Comparison of ENCODE assay signal across 9 cellular contexts in genomic region chr2:27717070-27717453, GRCh38. TPM values are rescaled to one million over a fixed set of nuclear protein-coding genes. Genes with fewer than 3 reads are reported as not detected.
DNase-seq lines count a peak whose midpoint lies in the region; ATAC-seq and TF ChIP-seq lines count a peak whose summit lies in the region.
"Had no signal": no experiment of that assay in that cellular context is flagged by ENCODE, and none has a peak within 500 bp of the region (broad histone marks: within the 10 kb centered on the region; RNA-seq: fewer than 3 reads in every experiment).

No MANE protein-coding gene starts in this region.

- no peak for TF ChIP-seq POLR2A in sigmoid colon (IDR thresholded peaks at IDR 0.05)

- no peak for TF ChIP-seq EP300 in sigmoid colon (IDR thresholded peaks at IDR 0.05)

- WGBS in sigmoid colon, 2 donors = 71 to 87% methylated on average over 8 of the region's 8 CpGs

- peaks cover 0 to 18% (median 15%) of the 10 kb centered on the region in 4 donors for H3K4me1 ChIP-seq in sigmoid colon

- TF ChIP-seq CTCF in GM10248 (IDR thresholded peaks at IDR 0.05; ENCODE audit: control extremely low read depth, extremely low read depth, low read depth, missing control alignments) (no peak), RWPE1 (conservative IDR thresholded peaks at IDR 0.05; ENCODE audit: low read depth) (no peak), sigmoid colon (IDR thresholded peaks at IDR 0.05) (no peak)

- intact Hi-C loops in sigmoid colon (cut with DNase I) = no loop called here

- H3K27ac ChIP-seq in RWPE1 = peak overlapping the region; percentile 60
- peak overlapping the region in 3 of 4 donors; percentile 64 to 80 (median 68) for H3K27ac ChIP-seq in sigmoid colon
- H3K27ac ChIP-seq: upper lobe of right lung had no signal

- no peak overlapping the region for H3K4me3 ChIP-seq in sigmoid colon
- H3K4me3 ChIP-seq: upper lobe of right lung had no signal

- H3K36me3 ChIP-seq in sigmoid colon = no peaks in the 10 kb centered on the region
- H3K36me3 ChIP-seq: upper lobe of right lung had no signal

- peak; percentile 32 for DNase-seq in GM10248 (ENCODE audit: extremely low spot score)
- DNase-seq in RWPE1 (ENCODE audit: low spot score) = peak; percentile 71
- peak; percentile 25 for DNase-seq in fibroblast of gingiva (ENCODE audit: low read depth)
- no peak for DNase-seq in sigmoid colon
- DNase-seq in NCI-H187 (lab: John Stamatoyannopoulos, UW) = no peak
- DNase-seq: Karpas-422, upper lobe of right lung had no signal

- no peaks in the 10 kb centered on the region for H3K27me3 ChIP-seq in sigmoid colon
- H3K27me3 ChIP-seq: upper lobe of right lung had no signal

- POLR2A ChIA-PET in GM10248 (lab: Yijun Ruan, JAX) (no interaction called here), RWPE1 (lab: Yijun Ruan, JAX; ENCODE audit: low non-redundant PET) (interaction anchor here (0.6 kb wide), 1 partner anchor 720 kb away, joined by 3 read pairs; no protein-coding TSS in a partner anchor)

- H3K9me3 ChIP-seq in sigmoid colon = no peaks in the 10 kb centered on the region
- H3K9me3 ChIP-seq: upper lobe of right lung had no signal

- CTCF ChIA-PET in GM10248 (lab: Yijun Ruan, JAX) = interaction anchor here (1.0 to 1.8 kb wide), 5 partner anchors 8 to 37 kb away, joined by 3 to 8 read pairs (median 4); no protein-coding TSS in a partner anchor
- CTCF ChIA-PET in RWPE1 (lab: Yijun Ruan, JAX) = interaction anchor here (0.7 to 2.1 kb wide), 3 partner anchors 11 to 44 kb away, joined by 3 to 12 read pairs (median 5); no protein-coding TSS in a partner anchor

- ATAC-seq in GM19328 (IDR thresholded peaks at IDR 0.05; ENCODE audit: unreplicated experiment) (no peak), HG03354 (IDR thresholded peaks at IDR 0.05; ENCODE audit: poor library complexity, severe bottlenecking, unreplicated experiment) (no peak)
- ATAC-seq: upper lobe of right lung had no signal

RNA-seq across cellular contexts. Expression of gene SLC4A1AP, which starts 53.4 kb away (rescaled TPM):
- 10 to 100 TPM; 16.0 to 21.4 (median 18.6) TPM for total RNA-seq in sigmoid colon
- 10 to 100 TPM; 10.2 to 15.7 (median 11.3) TPM for polyA plus RNA-seq in sigmoid colon

RNA-seq across cellular contexts. Expression of gene SUPT7L, which starts 53.6 kb away (rescaled TPM):
- total RNA-seq in sigmoid colon = 10 to 100 TPM; 19.0 to 27.1 (median 22.5) TPM
- 10 to 100 TPM in 1 of 3 donors, 1 to 10 TPM in 2; 7.2 to 22.8 (median 8.4) TPM for polyA plus RNA-seq in sigmoid colon

RNA-seq across cellular contexts. Expression of gene MRPL33, which starts 54.5 kb away (rescaled TPM):
- total RNA-seq in sigmoid colon = 100 to 1,000 TPM; 178 to 324 (median 239) TPM
- polyA plus RNA-seq in sigmoid colon = 100 to 1,000 TPM; 110 to 208 (median 152) TPM

Comparison
In these comparisons a context has a peak if more than half of its experiments do, and no peak if none do; other contexts are left out.
1. DNase-seq: peak in GM10248 (single experiment), RWPE1 (single experiment) and fibroblast of gingiva (single experiment); none in sigmoid colon (single experiment) and NCI-H187 (0 of 2).